1 cellular context compared by ENCODE assay signal in genomic region chr14:90383126-90383730, GRCh38.
TF ChIP-seq lines count a peak whose summit lies in the region.

No MANE protein-coding gene starts in this region.

TF ChIP-seq in HepG2, 621 proteins besides CTCF, POLR2A, EP300 and RAD21 (continued from another document and continues in another):
- peak; percentile 96 for TF ChIP-seq ZFP91 (CRISPR knock-in tag; IDR thresholded peaks at IDR 0.05; ENCODE audit: borderline replicate concordance)
- no peak for TF ChIP-seq ZNF160 (CRISPR knock-in tag; IDR thresholded peaks at IDR 0.05)
- no peak for TF ChIP-seq ZSCAN20 (CRISPR knock-in tag; IDR thresholded peaks at IDR 0.05; ENCODE audit: borderline replicate concordance)
- TF ChIP-seq SSRP1 (CRISPR knock-in tag; IDR thresholded peaks at IDR 0.05), result peak; percentile 42; the same call in 1 of the 2 replicates
- TF ChIP-seq POLR2AphosphoS2 (IDR thresholded peaks at IDR 0.05; ENCODE audit: low read depth, low read length), result no peak
- peak; percentile 93 for TF ChIP-seq POLR2G (IDR thresholded peaks at IDR 0.05; ENCODE audit: low read depth, low read length)
- peak; percentile 62; the same call in 1 of the 2 replicates for TF ChIP-seq ISL2 (CRISPR knock-in tag; IDR thresholded peaks at IDR 0.05)
- TF ChIP-seq MTERF4 (CRISPR knock-in tag; IDR thresholded peaks at IDR 0.05), result no peak; the same call in 1 of the 2 replicates
- TF ChIP-seq ZNF646 (CRISPR knock-in tag; IDR thresholded peaks at IDR 0.05), result no peak; the same call in 1 of the 2 replicates
- peak; percentile 95 for TF ChIP-seq ZNF605 (CRISPR knock-in tag; IDR thresholded peaks at IDR 0.05)
- peak; percentile 88; the same call in 1 of the 2 replicates for TF ChIP-seq MZF1 (CRISPR knock-in tag; IDR thresholded peaks at IDR 0.05; ENCODE audit: borderline replicate concordance)
- peak; percentile 84 for TF ChIP-seq NR2C2 (CRISPR knock-in tag; IDR thresholded peaks at IDR 0.05; ENCODE audit: borderline replicate concordance)
- TF ChIP-seq ZNF142 (CRISPR knock-in tag; IDR thresholded peaks at IDR 0.05), result peak; percentile 46
- TF ChIP-seq NBN (conservative IDR thresholded peaks at IDR 0.05), result no peak
- TF ChIP-seq ZNF782 (CRISPR knock-in tag; IDR thresholded peaks at IDR 0.05; ENCODE audit: borderline replicate concordance), result no peak
- no peak for TF ChIP-seq PBX3 (CRISPR knock-in tag; IDR thresholded peaks at IDR 0.05; ENCODE audit: borderline replicate concordance)
- no peak for TF ChIP-seq ETV6 (CRISPR knock-in tag; conservative IDR thresholded peaks at IDR 0.05)
- TF ChIP-seq KDM5A (IDR thresholded peaks at IDR 0.05; ENCODE audit: borderline replicate concordance, low read length), result 0 out of 2 replicates have a peak, but pooled peaks have one; percentile 11
- TF ChIP-seq GABPB1 (CRISPR knock-in tag; IDR thresholded peaks at IDR 0.05), result peak; percentile 95
- TF ChIP-seq ATRX (CRISPR knock-in tag; IDR thresholded peaks at IDR 0.05; ENCODE audit: borderline replicate concordance), result no peak
- no peak for TF ChIP-seq NFIC (IDR thresholded peaks at IDR 0.05; ENCODE audit: low read length)
- 0 out of 2 replicates have a peak, but pooled peaks have one; percentile 30 for TF ChIP-seq ZKSCAN5 (CRISPR knock-in tag; IDR thresholded peaks at IDR 0.05)
- TF ChIP-seq ZBTB2 (CRISPR knock-in tag; IDR thresholded peaks at IDR 0.05; ENCODE audit: low read depth), result peak; percentile 20; the same call in 1 of the 2 replicates
- TF ChIP-seq ZNF441 (CRISPR knock-in tag; IDR thresholded peaks at IDR 0.05; ENCODE audit: borderline replicate concordance), result 0 out of 2 replicates have a peak, but pooled peaks have one; percentile 46
- peak; percentile 73 for TF ChIP-seq BORCS8-MEF2B (CRISPR knock-in tag; IDR thresholded peaks at IDR 0.05)
- no peak; the same call in 1 of the 2 replicates for TF ChIP-seq ZNF558 (CRISPR knock-in tag; IDR thresholded peaks at IDR 0.05; ENCODE audit: borderline replicate concordance)
- peak; percentile 42; the same call in 1 of the 2 replicates for TF ChIP-seq ZNF274 (CRISPR knock-in tag; IDR thresholded peaks at IDR 0.05)
- 0 out of 2 replicates have a peak, but pooled peaks have one; percentile 22 for TF ChIP-seq KLF11 (CRISPR knock-in tag; IDR thresholded peaks at IDR 0.05)
- TF ChIP-seq RERE (CRISPR knock-in tag; IDR thresholded peaks at IDR 0.05; ENCODE audit: low read depth), result peak; percentile 46; the same call in 1 of the 2 replicates
- TF ChIP-seq RARG (CRISPR knock-in tag; IDR thresholded peaks at IDR 0.05; ENCODE audit: low read depth), result no peak
